ENCODE assay signal across 24 cellular contexts in the genomic region with DNA sequence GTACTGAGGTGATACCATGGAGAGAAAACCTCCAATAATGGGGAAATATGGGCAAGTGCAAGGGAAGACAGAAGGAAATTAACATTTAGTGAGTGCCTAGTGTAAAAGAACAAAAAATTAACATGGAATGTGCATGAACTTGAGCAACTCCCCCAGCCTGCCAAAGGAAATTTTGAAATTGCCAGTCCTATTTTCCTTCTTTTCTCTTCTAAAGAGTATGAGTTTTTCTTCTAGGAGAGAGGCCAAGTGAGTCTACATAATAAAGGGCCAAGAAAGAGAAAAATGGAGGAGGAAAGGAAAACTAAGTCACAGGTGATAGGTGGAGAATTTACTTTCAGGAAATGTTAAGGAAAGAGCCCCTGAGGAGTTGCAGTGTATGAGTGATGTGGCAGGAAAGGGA.
"Had no signal": no experiment of that assay in that cellular context is flagged by ENCODE, and none has a peak within 500 bp of the region (broad histone marks: within the 10 kb centered on the region; RNA-seq: fewer than 3 reads in every experiment).

No MANE protein-coding gene starts in this region.

- H3K9me3 Mint-ChIP-seq: activated naive CD4-positive, alpha-beta T cell treated with anti-CD3 and anti-CD28 coated beads for 36 hours; activated naive CD8-positive, alpha-beta T cell treated with anti-CD3 and anti-CD28 coated beads for 36 hours; dendritic cell treated with granulocyte-macrophage colony-stimulating factor and Interleukin-4, amounts not matched to agents 40 ng/mL and 50 ng/mL, for 4 days; endodermal cell; natural killer cell treated with Interleukin-12 subunit alpha and Interleukin-12 subunit beta and Interleukin-15 and Interleukin-18, amount 100 ng/mL, for 72 hours; stimulated activated effector memory CD8-positive, alpha-beta T cell treated with anti-CD3 and anti-CD28 coated beads, Interleukin-12 subunit alpha, Interleukin-12 subunit beta, amount 100 ng/mL, for 72 hours; stimulated activated naive CD8-positive, alpha-beta T cell treated with anti-CD3 and anti-CD28 coated beads, Interleukin-15, Interleukin-2, amounts not matched to agents 100 ng/mL and 50 ng/mL, for 24 hours; T-helper 2 cell treated with Interferon-gamma antibody and Interleukin-4, amounts not matched to agents 5 μg/mL and 100 μg/mL, for 36 hours had no signal

- H3K27ac ChIP-seq: heart right ventricle, lower lobe of right lung, sigmoid colon, thyroid gland had no signal

- H3K9me3 ChIP-seq: heart right ventricle, lower lobe of right lung, sigmoid colon, thyroid gland had no signal

- H3K4me1 Mint-ChIP-seq: activated CD4-positive, alpha-beta T cell treated with anti-CD3 and anti-CD28 coated beads for 36 hours; endodermal cell; stimulated activated effector memory CD8-positive, alpha-beta T cell treated with anti-CD3 and anti-CD28 coated beads, Interleukin-12 subunit alpha, Interleukin-12 subunit beta, amount 100 ng/mL, for 72 hours had no signal

- H3K4me1 ChIP-seq: heart right ventricle, lower lobe of right lung, thyroid gland had no signal

- DNase-seq: activated CD4-positive, alpha-beta T cell treated with anti-CD3 and anti-CD28 coated beads for 36 hours; activated CD4-positive, CD25-positive, alpha-beta regulatory T cell; activated CD8-positive, alpha-beta T cell treated with anti-CD3 and anti-CD28 coated beads, Interleukin-2, amount 10 ng/mL, durations not matched to agents 7 days and 5 days; activated effector memory CD4-positive, alpha-beta T cell treated with anti-CD3 and anti-CD28 coated beads, Interleukin-2, amount 50 U/mL, for 16 hours; activated naive CD4-positive, alpha-beta T cell treated with anti-CD3 and anti-CD28 coated beads for 36 hours; activated naive CD8-positive, alpha-beta T cell treated with anti-CD3 and anti-CD28 coated beads for 36 hours; activated T-cell treated with anti-CD3 and anti-CD28 coated beads for 4 hours; central memory CD4-positive, alpha-beta T cell; endodermal cell; heart right ventricle; lower lobe of right lung; mesenchymal stem cell; sigmoid colon; small intestine; stimulated activated CD4-positive, alpha-beta T cell treated with anti-CD3 and anti-CD28 coated beads, Interleukin-4, amount 100 ng/mL, for 24 hours; T-helper 1 cell; thyroid gland had no signal

- H3K36me3 ChIP-seq: heart right ventricle, lower lobe of right lung, sigmoid colon, thyroid gland had no signal

- H3K36me3 Mint-ChIP-seq: activated naive CD8-positive, alpha-beta T cell treated with anti-CD3 and anti-CD28 coated beads for 36 hours; natural killer cell treated with Interleukin-12 subunit alpha and Interleukin-12 subunit beta and Interleukin-15 and Interleukin-18, amount 100 ng/mL, for 72 hours; stimulated activated effector memory CD8-positive, alpha-beta T cell treated with anti-CD3 and anti-CD28 coated beads, Interleukin-12 subunit alpha, Interleukin-12 subunit beta, amount 100 ng/mL, for 72 hours had no signal

- H3K4me3 ChIP-seq: heart right ventricle, lower lobe of right lung, sigmoid colon, thyroid gland had no signal

- H3K27me3 ChIP-seq: heart right ventricle, sigmoid colon, thyroid gland had no signal

- H3K4me3 Mint-ChIP-seq: activated CD4-positive, alpha-beta T cell treated with anti-CD3 and anti-CD28 coated beads for 36 hours; activated CD8-positive, alpha-beta T cell treated with anti-CD3 and anti-CD28 coated beads, Interleukin-2, amount 10 ng/mL, durations not matched to agents 7 days and 5 days; activated naive CD4-positive, alpha-beta T cell treated with anti-CD3 and anti-CD28 coated beads for 36 hours; activated naive CD8-positive, alpha-beta T cell treated with anti-CD3 and anti-CD28 coated beads for 36 hours; dendritic cell treated with granulocyte-macrophage colony-stimulating factor and Interleukin-4, amounts not matched to agents 40 ng/mL and 50 ng/mL, for 4 days; endodermal cell; natural killer cell treated with Interleukin-12 subunit alpha and Interleukin-12 subunit beta and Interleukin-15 and Interleukin-18, amount 100 ng/mL, for 72 hours; stimulated activated effector memory CD8-positive, alpha-beta T cell treated with anti-CD3 and anti-CD28 coated beads, Interleukin-12 subunit alpha, Interleukin-12 subunit beta, amount 100 ng/mL, for 72 hours; stimulated activated naive CD8-positive, alpha-beta T cell treated with anti-CD3 and anti-CD28 coated beads, Interleukin-15, Interleukin-2, amounts not matched to agents 100 ng/mL and 50 ng/mL, for 24 hours; T-helper 2 cell treated with Interferon-gamma antibody and Interleukin-4, amounts not matched to agents 5 μg/mL and 100 μg/mL, for 36 hours had no signal

- H3K27me3 Mint-ChIP-seq: dendritic cell treated with granulocyte-macrophage colony-stimulating factor and Interleukin-4, amounts not matched to agents 40 ng/mL and 50 ng/mL, for 4 days had no signal

- ATAC-seq: activated CD4-positive, alpha-beta T cell treated with anti-CD3 and anti-CD28 coated beads for 36 hours; activated CD8-positive, alpha-beta T cell treated with anti-CD3 and anti-CD28 coated beads, Interleukin-2, amount 10 ng/mL, durations not matched to agents 7 days and 5 days; esophagus mucosa; left lobe of liver; lower lobe of right lung; natural killer cell treated with Interleukin-12 subunit alpha and Interleukin-12 subunit beta and Interleukin-15 and Interleukin-18, amount 100 ng/mL, for 72 hours; stimulated activated effector memory CD8-positive, alpha-beta T cell treated with anti-CD3 and anti-CD28 coated beads, Interleukin-12 subunit alpha, Interleukin-12 subunit beta, amount 100 ng/mL, for 72 hours had no signal

- H3K27ac Mint-ChIP-seq: activated CD4-positive, alpha-beta T cell treated with anti-CD3 and anti-CD28 coated beads for 36 hours; activated CD8-positive, alpha-beta T cell treated with anti-CD3 and anti-CD28 coated beads, Interleukin-2, amount 10 ng/mL, durations not matched to agents 7 days and 5 days; activated naive CD4-positive, alpha-beta T cell treated with anti-CD3 and anti-CD28 coated beads for 36 hours; activated naive CD8-positive, alpha-beta T cell treated with anti-CD3 and anti-CD28 coated beads for 36 hours; dendritic cell treated with granulocyte-macrophage colony-stimulating factor and Interleukin-4, amounts not matched to agents 40 ng/mL and 50 ng/mL, for 4 days; endodermal cell; natural killer cell treated with Interleukin-12 subunit alpha and Interleukin-12 subunit beta and Interleukin-15 and Interleukin-18, amount 100 ng/mL, for 72 hours; stimulated activated effector memory CD8-positive, alpha-beta T cell treated with anti-CD3 and anti-CD28 coated beads, Interleukin-12 subunit alpha, Interleukin-12 subunit beta, amount 100 ng/mL, for 72 hours; stimulated activated naive CD8-positive, alpha-beta T cell treated with anti-CD3 and anti-CD28 coated beads, Interleukin-15, Interleukin-2, amounts not matched to agents 100 ng/mL and 50 ng/mL, for 24 hours; T-helper 2 cell treated with Interferon-gamma antibody and Interleukin-4, amounts not matched to agents 5 μg/mL and 100 μg/mL, for 36 hours had no signal
